ENCODE assay signal across 9 cellular contexts in genomic region chr13:41019578-41020347, GRCh38. TPM values are rescaled to one million over a fixed set of nuclear protein-coding genes. Genes with fewer than 3 reads are reported as not detected.
DNase-seq lines count a peak whose midpoint lies in the region; ATAC-seq and TF ChIP-seq lines count a peak whose summit lies in the region.
"Had no signal": no experiment of that assay in that cellular context is flagged by ENCODE, and none has a peak within 500 bp of the region (broad histone marks: within the 10 kb centered on the region; RNA-seq: fewer than 3 reads in every experiment).

No MANE protein-coding gene starts in this region.

- H3K4me1 ChIP-seq in CD4-positive, CD25-positive, alpha-beta regulatory T cell (ENCODE audit: control insufficient read depth, insufficient read depth, low read length, poor library complexity, severe bottlenecking) = peaks cover 29% of the 10 kb centered on the region
- H3K4me1 ChIP-seq in body of pancreas (peaks cover 78% of the 10 kb centered on the region), mucosa of descending colon (ENCODE audit: low read depth) (peaks cover 24% of the 10 kb centered on the region)

- no peaks in the 10 kb centered on the region for H3K27me3 ChIP-seq in CD4-positive, CD25-positive, alpha-beta regulatory T cell (ENCODE audit: control insufficient read depth, insufficient read depth, low read length)
- no peaks in the 10 kb centered on the region for H3K27me3 ChIP-seq in body of pancreas

- peak overlapping the region; percentile 90 for H3K27ac ChIP-seq in CD4-positive, CD25-positive, alpha-beta regulatory T cell (ENCODE audit: insufficient read depth, low read length, poor library complexity, severe bottlenecking)
- H3K27ac ChIP-seq in body of pancreas = peak overlapping the region; percentile 72 to 95 (median 88)

- H3K36me3 Mint-ChIP-seq in CD4-positive, CD25-positive, alpha-beta regulatory T cell = no peaks in the 10 kb centered on the region
- H3K36me3 Mint-ChIP-seq in activated naive CD4-positive, alpha-beta T cell treated with anti-CD3 and anti-CD28 coated beads, Interleukin-2, amount 10 ng/mL, durations not matched to agents 7 days and 5 days = peaks cover 24% of the 10 kb centered on the region

- peak overlapping the region in 2 of 4 donors; percentile 23 to 85 for H3K4me3 Mint-ChIP-seq in CD4-positive, CD25-positive, alpha-beta regulatory T cell
- no peak overlapping the region for H3K4me3 Mint-ChIP-seq in activated naive CD4-positive, alpha-beta T cell treated with anti-CD3 and anti-CD28 coated beads, Interleukin-2, amount 10 ng/mL, durations not matched to agents 7 days and 5 days

- CTCF ChIA-PET in activated naive CD4-positive, alpha-beta T cell treated with anti-CD3 and anti-CD28 coated beads, Interleukin-2, amount 10 ng/mL, durations not matched to agents 7 days and 5 days (lab: Charles Lee) = interaction anchor here (0.5 to 3.6 kb wide), 10 partner anchors 10 to 57 kb away, joined by 3 to 19 read pairs (median 8); no protein-coding TSS in a partner anchor

- TF ChIP-seq CTCF in body of pancreas (IDR thresholded peaks at IDR 0.05) (no peak), mucosa of descending colon (IDR thresholded peaks at IDR 0.05) (no peak)

- no peak for DNase-seq in CD4-positive, CD25-positive, alpha-beta regulatory T cell
- DNase-seq in body of pancreas (peak in 2 of 4 donors; percentile 32 to 44), mucosa of descending colon (peak in 1 of 3 donors; percentile 33), T-helper 1 cell (no peak), islet precursor cell (no peak)
- no peak for DNase-seq in activated naive CD4-positive, alpha-beta T cell treated with anti-CD3 and anti-CD28 coated beads, Interleukin-2, amount 10 ng/mL, durations not matched to agents 7 days and 5 days
- DNase-seq: stimulated activated CD4-positive, alpha-beta T cell treated with anti-CD3 and anti-CD28 coated beads, Interleukin-12 subunit alpha, Interleukin-12 subunit beta, amount 100 ng/mL, for 4 hours had no signal

- H3K4me1 Mint-ChIP-seq in CD4-positive, CD25-positive, alpha-beta regulatory T cell = peaks cover 21 to 44% (median 38%) of the 10 kb centered on the region in 4 donors
- peaks cover 45% of the 10 kb centered on the region for H3K4me1 Mint-ChIP-seq in activated naive CD4-positive, alpha-beta T cell treated with anti-CD3 and anti-CD28 coated beads, Interleukin-2, amount 10 ng/mL, durations not matched to agents 7 days and 5 days

- 16% methylated on average over 2 of the region's 2 CpGs for WGBS in body of pancreas, 2 donors

- peaks cover 4% of the 10 kb centered on the region for H3K27me3 Mint-ChIP-seq in CD4-positive, CD25-positive, alpha-beta regulatory T cell
- H3K27me3 Mint-ChIP-seq in activated naive CD4-positive, alpha-beta T cell treated with anti-CD3 and anti-CD28 coated beads, Interleukin-2, amount 10 ng/mL, durations not matched to agents 7 days and 5 days = no peaks in the 10 kb centered on the region

- no peaks in the 10 kb centered on the region for H3K9me3 ChIP-seq in CD4-positive, CD25-positive, alpha-beta regulatory T cell (ENCODE audit: control insufficient read depth in 2 of 2, low read length in 2 of 2)
- no peaks in the 10 kb centered on the region for H3K9me3 ChIP-seq in body of pancreas
- H3K9me3 ChIP-seq in mucosa of descending colon = no peaks in the 10 kb centered on the region

- intact Hi-C loops in body of pancreas (cut with DNase I) = no loop called here
- intact Hi-C loops in mucosa of descending colon (cut with DNase I, micrococcal nuclease) = loop anchor here in 1 of 2 donors (5.0 kb wide), 1 partner anchor 38 kb away; no protein-coding TSS in a partner anchor

- peak overlapping the region; percentile 20 to 97 (median 72) for H3K27ac Mint-ChIP-seq in CD4-positive, CD25-positive, alpha-beta regulatory T cell
- H3K27ac Mint-ChIP-seq in activated naive CD4-positive, alpha-beta T cell treated with anti-CD3 and anti-CD28 coated beads, Interleukin-2, amount 10 ng/mL, durations not matched to agents 7 days and 5 days = no peak overlapping the region

- no peak for ATAC-seq in CD4-positive, CD25-positive, alpha-beta regulatory T cell (ENCODE audit: low read depth in 2 of 2)
- ATAC-seq in HG03135 (IDR thresholded peaks at IDR 0.05; ENCODE audit: unreplicated experiment) (peak; percentile 33), body of pancreas (peak; percentile 78), mucosa of descending colon (peak; percentile 78), GM18868 (IDR thresholded peaks at IDR 0.05; ENCODE audit: unreplicated experiment) (no peak)

- H3K9me3 Mint-ChIP-seq in CD4-positive, CD25-positive, alpha-beta regulatory T cell = no peaks in the 10 kb centered on the region
- H3K9me3 Mint-ChIP-seq in activated naive CD4-positive, alpha-beta T cell treated with anti-CD3 and anti-CD28 coated beads, Interleukin-2, amount 10 ng/mL, durations not matched to agents 7 days and 5 days = no peaks in the 10 kb centered on the region

- H3K4me3 ChIP-seq in CD4-positive, CD25-positive, alpha-beta regulatory T cell (ENCODE audit: low read depth, low read length) = peak overlapping the region; percentile 99
- H3K4me3 ChIP-seq in body of pancreas = no peak overlapping the region
- H3K4me3 ChIP-seq in mucosa of descending colon = no peak overlapping the region

- H3K36me3 ChIP-seq in CD4-positive, CD25-positive, alpha-beta regulatory T cell (ENCODE audit: control insufficient read depth, insufficient read depth, low read length) = no peaks in the 10 kb centered on the region
- H3K36me3 ChIP-seq in body of pancreas (replicated peaks in 1 of 2; ENCODE audit: insufficient read depth in 1 of 2, low read depth in 2 of 2) (no peaks in the 10 kb centered on the region), mucosa of descending colon (ENCODE audit: low read depth) (no peaks in the 10 kb centered on the region)

- TF ChIP-seq POLR2A in body of pancreas (IDR thresholded peaks at IDR 0.05) = no peak

RNA-seq across cellular contexts. Expression of gene ELF1, which starts 0.6 kb away (rescaled TPM):
- 285 TPM for total RNA-seq in CD4-positive, CD25-positive, alpha-beta regulatory T cell
- 100 to 1,000 TPM; 122 to 178 (median 141) TPM for polyA plus RNA-seq in CD4-positive, CD25-positive, alpha-beta regulatory T cell
- total RNA-seq in body of pancreas (10 to 100 TPM; 40.5 to 61.7 TPM), mucosa of descending colon (100 to 1,000 TPM in 1 of 3 donors, 10 to 100 TPM in 2; 80.2 to 111 (median 96.8) TPM)

RNA-seq across cellular contexts. Expression of gene WBP4, which starts 41.5 kb away (rescaled TPM):
- total RNA-seq in CD4-positive, CD25-positive, alpha-beta regulatory T cell = 5.6 TPM
- 1 to 10 TPM; 3.0 to 3.8 (median 3.4) TPM for polyA plus RNA-seq in CD4-positive, CD25-positive, alpha-beta regulatory T cell
- 1 to 10 TPM; 5.3 to 8.6 TPM for total RNA-seq in body of pancreas
- total RNA-seq in mucosa of descending colon = 10 to 100 TPM in 1 of 3 donors, 1 to 10 TPM in 2; 6.4 to 11.4 (median 6.4) TPM

Comparison
In these comparisons a context has a peak if more than half of its experiments do, and no peak if none do; other contexts are left out.
1. ATAC-seq: peak in HG03135 (single experiment), body of pancreas (single experiment) and mucosa of descending colon (single experiment); none in CD4-positive, CD25-positive, alpha-beta regulatory T cell (0 of 2) and GM18868 (single experiment).